ENCODE assay signal across 8 cellular contexts in genomic region chr17:76623271-76624146, GRCh38. TPM values are rescaled to one million over a fixed set of nuclear protein-coding genes. Genes with fewer than 3 reads are reported as not detected.
DNase-seq lines count a peak whose midpoint lies in the region; ATAC-seq, FAIRE-seq and TF ChIP-seq lines count a peak whose summit lies in the region.

No MANE protein-coding gene starts in this region.

- FAIRE-seq in bronchial epithelial cell (lab: Jason Lieb, UNC) = no peak

- H3K4me3 ChIP-seq in bronchial epithelial cell (ENCODE audit: low read depth, low read length) = no peak overlapping the region
- H3K4me3 ChIP-seq in kidney epithelial cell (ENCODE audit: low read depth, low read length) = no peak overlapping the region

- H3K36me3 ChIP-seq in bronchial epithelial cell (ENCODE audit: control insufficient read depth, insufficient read depth, low read length) (peaks cover 3% of the 10 kb centered on the region), kidney epithelial cell (ENCODE audit: control insufficient read depth, insufficient read depth, low read length) (no peaks in the 10 kb centered on the region)

- DNase-seq in 8988T = peak; percentile 66
- DNase-seq in GM13976 (ENCODE audit: low spot score) = peak; percentile 87
- DNase-seq in NCI-H2196 treated with DMSO at 0.1 percent for 48 hours (lab: John Stamatoyannopoulos, UW; ENCODE audit: unreplicated experiment) = peak; percentile 61
- DNase-seq in bronchial epithelial cell (ENCODE audit: low read depth) = peak; percentile 50
- no peak for DNase-seq in kidney epithelial cell (ENCODE audit: low read depth)
- DNase-seq in stimulated activated CD4-positive, alpha-beta T cell treated with anti-CD3 and anti-CD28 coated beads, Interleukin-1b, Interleukin-23, amount 100 ng/mL, for 24 hours (ENCODE audit: low read depth in 4 of 4, low spot score in 1 of 4) = peak; percentile 53 to 75 (median 65)

- in situ Hi-C loops in GM13976 (cut with MboI; ENCODE audit: low sequenced_read_pairs, unreplicated experiment) = loop anchor here (10.0 kb wide), 1 partner anchor 99 kb away; no protein-coding TSS in a partner anchor

- peak; percentile 78 to 88 for ATAC-seq in activated CD4-positive, CD25-positive, alpha-beta regulatory T cell treated with anti-CD3 and anti-CD28 coated beads, Interleukin-2, amount 50 U/mL, for 24 hours
- ATAC-seq in HG03342 (IDR thresholded peaks at IDR 0.05; ENCODE audit: unreplicated experiment) = no peak

- no peaks in the 10 kb centered on the region for H3K27me3 ChIP-seq in bronchial epithelial cell (ENCODE audit: control insufficient read depth, insufficient read depth, low read length)
- no peaks in the 10 kb centered on the region for H3K27me3 ChIP-seq in kidney epithelial cell (ENCODE audit: control insufficient read depth, insufficient read depth, low read length)

- TF ChIP-seq CTCF in GM13976 (IDR thresholded peaks at IDR 0.05; ENCODE audit: borderline replicate concordance, control extremely low read depth, extremely low read depth, insufficient read depth, missing control alignments) (peak; percentile 98), bronchial epithelial cell (IDR thresholded peaks at IDR 0.05; ENCODE audit: insufficient read depth, low read length, severe bottlenecking) (peak; percentile 97), kidney epithelial cell (IDR thresholded peaks at IDR 0.05; ENCODE audit: insufficient read depth, low read length, poor library complexity, severe bottlenecking) (peak; percentile 89)

RNA-seq across cellular contexts. Expression of gene ST6GALNAC1, which starts 20.0 kb away (rescaled TPM):
- 5.0 and 10.8 TPM in 2 replicates for total RNA-seq in bronchial epithelial cell
- not detected in 2 replicates for total RNA-seq in kidney epithelial cell

RNA-seq across cellular contexts. Expression of gene ST6GALNAC2, which starts 37.8 kb away (rescaled TPM):
- 38.4 and 64.4 TPM in 2 replicates for total RNA-seq in bronchial epithelial cell
- 9.9 and 13.6 TPM in 2 replicates for total RNA-seq in kidney epithelial cell
